In the genomic region with DNA sequence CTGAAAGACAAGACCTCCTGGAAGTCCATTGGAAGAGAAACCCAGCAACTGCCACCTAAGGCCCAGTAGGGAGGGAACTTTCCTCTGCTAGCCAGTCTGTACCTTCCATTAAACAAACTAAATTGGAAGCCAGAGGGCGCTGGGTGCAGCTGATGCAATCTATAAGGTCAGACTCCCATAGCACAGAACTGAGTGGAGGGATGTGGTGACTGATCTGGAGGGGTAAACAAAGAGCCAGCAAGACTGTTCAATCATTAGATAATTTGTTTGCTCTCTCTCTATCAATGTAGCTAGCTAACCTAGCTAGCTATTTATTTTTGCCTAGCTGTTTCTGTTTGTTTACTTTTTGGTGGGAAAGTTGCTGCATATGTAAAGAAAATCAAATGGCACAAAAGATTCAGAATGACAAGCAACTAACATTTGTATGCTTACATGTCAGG, we compare ENCODE assay signal across 8 cellular contexts.
A peak's percentile ranks its signal among the peaks of the same experiment; 100 is the strongest.
DNase-seq lines count a peak whose midpoint lies in the region; ATAC-seq and TF ChIP-seq lines count a peak whose summit lies in the region.

No MANE protein-coding gene starts in this region.

- no peak overlapping the region for H3K27ac ChIP-seq in CD4-positive, alpha-beta memory T cell (ENCODE audit: low read depth, low read length)
- H3K27ac ChIP-seq in VCaP: peak overlapping the region; percentile 71

- H3K9me3 ChIP-seq in CD4-positive, alpha-beta memory T cell (ENCODE audit: control insufficient read depth in 1 of 2, low read length in 2 of 2): no peaks in the 10 kb centered on the region

- no peaks in the 10 kb centered on the region for H3K27me3 ChIP-seq in CD4-positive, alpha-beta memory T cell (ENCODE audit: insufficient read depth, low read length)

- no peaks in the 10 kb centered on the region for H3K9me3 Mint-ChIP-seq in CD4-positive, alpha-beta memory T cell
- peaks cover 19% of the 10 kb centered on the region for H3K9me3 Mint-ChIP-seq in progenitor cell of endocrine pancreas (ENCODE audit: low read depth)

- no peaks in the 10 kb centered on the region for H3K36me3 Mint-ChIP-seq in CD4-positive, alpha-beta memory T cell
- peaks cover 6% of the 10 kb centered on the region for H3K36me3 Mint-ChIP-seq in progenitor cell of endocrine pancreas (ENCODE audit: insufficient read depth)

- intact Hi-C loops in CD4-positive, alpha-beta memory T cell (cut with micrococcal nuclease): no loop called here

- H3K4me3 Mint-ChIP-seq in CD4-positive, alpha-beta memory T cell: no peak overlapping the region
- no peak overlapping the region for H3K4me3 Mint-ChIP-seq in progenitor cell of endocrine pancreas (ENCODE audit: low read depth)

- no peaks in the 10 kb centered on the region for H3K27me3 Mint-ChIP-seq in CD4-positive, alpha-beta memory T cell
- no peaks in the 10 kb centered on the region for H3K27me3 Mint-ChIP-seq in progenitor cell of endocrine pancreas

- no peak overlapping the region for H3K27ac Mint-ChIP-seq in CD4-positive, alpha-beta memory T cell
- peak overlapping the region; percentile 79 for H3K27ac Mint-ChIP-seq in progenitor cell of endocrine pancreas

- H3K4me1 Mint-ChIP-seq in CD4-positive, alpha-beta memory T cell: no peaks in the 10 kb centered on the region
- peaks cover 25% of the 10 kb centered on the region for H3K4me1 Mint-ChIP-seq in progenitor cell of endocrine pancreas (ENCODE audit: low read depth)

- CTCF ChIA-PET in CD4-positive, alpha-beta memory T cell (lab: Charles Lee; ENCODE audit: partially characterized antibody): interaction anchor here (0.8 to 4.1 kb wide), 11 partner anchors 10 to 1162 kb away, joined by 3 to 28 read pairs (median 4); no protein-coding TSS in a partner anchor

- TF ChIP-seq CTCF in LNCaP clone FGC (IDR thresholded peaks at IDR 0.05; ENCODE audit: control insufficient read depth, extremely low read depth, insufficient read depth) (peak; percentile 66), VCaP (conservative IDR thresholded peaks at IDR 0.05) (peak; percentile 72), progenitor cell of endocrine pancreas (IDR thresholded peaks at IDR 0.05; ENCODE audit: unreplicated experiment) (peak; percentile 50)

- ATAC-seq in GM19452 (IDR thresholded peaks at IDR 0.05; ENCODE audit: unreplicated experiment) (peak; percentile 53), esophagus mucosa (peak; percentile 43), HG02973 (IDR thresholded peaks at IDR 0.05; ENCODE audit: unreplicated experiment) (no peak)

- POLR2A ChIA-PET in CD4-positive, alpha-beta memory T cell (lab: Charles Lee; ENCODE audit: partially characterized antibody): interaction anchor here (0.9 kb wide), 1 partner anchor 8 kb away, joined by 3 read pairs; no protein-coding TSS in a partner anchor

- no peak overlapping the region for H3K4me3 ChIP-seq in CD4-positive, alpha-beta memory T cell (ENCODE audit: low read length in 2 of 2)
- no peak overlapping the region for H3K4me3 ChIP-seq in LNCaP clone FGC (ENCODE audit: low read depth, low read length)

- DNase-seq in CD4-positive, alpha-beta memory T cell: peak; percentile 6 to 47 (median 20)
- DNase-seq in LNCaP clone FGC (ENCODE audit: low read depth) (peak; percentile 91), progenitor cell of endocrine pancreas (ENCODE audit: low spot score, unreplicated experiment) (peak; percentile 19), superior temporal gyrus (ENCODE audit: extremely low spot score) (no peak)

- H3K4me1 ChIP-seq in CD4-positive, alpha-beta memory T cell (ENCODE audit: insufficient read depth, low read length): no peaks in the 10 kb centered on the region

- H3K36me3 ChIP-seq in CD4-positive, alpha-beta memory T cell (ENCODE audit: insufficient read depth, low read length): no peaks in the 10 kb centered on the region
